In the genomic region with DNA sequence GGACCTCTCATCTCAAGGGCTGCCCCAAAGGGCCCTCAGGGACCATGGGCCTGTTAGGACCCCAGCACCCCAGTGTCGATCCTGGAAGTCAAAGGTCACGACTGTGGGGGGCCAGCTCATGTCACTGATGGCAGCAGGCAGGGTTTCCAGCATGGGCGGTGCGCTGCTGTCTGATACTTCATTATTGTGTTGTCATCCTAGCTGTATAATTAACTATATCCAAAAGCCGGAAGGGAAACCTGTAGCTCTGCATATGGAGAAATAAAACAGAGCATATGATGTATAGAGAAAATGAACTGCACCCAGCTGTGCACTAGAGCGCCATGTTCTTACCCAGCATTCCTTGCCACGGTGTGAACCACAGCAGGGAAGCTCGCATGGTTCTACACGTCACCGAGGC, we compare ENCODE assay signal across 24 cellular contexts.
DNase-seq lines count a peak whose midpoint lies in the region; ATAC-seq, FAIRE-seq and TF ChIP-seq lines count a peak whose summit lies in the region.
"Had no signal": no experiment of that assay in that cellular context is flagged by ENCODE, and none has a peak within 500 bp of the region (broad histone marks: within the 10 kb centered on the region; RNA-seq: fewer than 3 reads in every experiment).

No MANE protein-coding gene starts in this region.

- H3K4me3 Mint-ChIP-seq in progenitor cell of endocrine pancreas (ENCODE audit: low read depth) (no peak overlapping the region), type B pancreatic cell (no peak overlapping the region)
- H3K4me3 Mint-ChIP-seq: CD4-positive, CD25-positive, alpha-beta regulatory T cell; GM23338; H9 had no signal

- peak; percentile 23 for DNase-seq in right atrium auricular region (ENCODE audit: low spot score)
- DNase-seq in left ventricle myocardium inferior, result no peak
- DNase-seq in kidney, result peak; percentile 38
- DNase-seq in progenitor cell of endocrine pancreas (ENCODE audit: low spot score, unreplicated experiment), result peak; percentile 3
- DNase-seq in type B pancreatic cell (ENCODE audit: extremely low spot score, unreplicated experiment), result peak; percentile 49
- DNase-seq in activated CD4-positive, alpha-beta T cell treated with anti-CD3 and anti-CD28 coated beads for 1 hour, result no peak
- DNase-seq: CD4-positive, CD25-positive, alpha-beta regulatory T cell; KBM-7; MV-4-11; NCI-H1105 treated with DMSO at 0.1 percent for 48 hours; NCI-H146; NCI-H1930; NCI-H2107; NCI-H446; NCI-H526; NK-92 treated with Interleukin-12 subunit alpha and Interleukin-12 subunit beta, amount 100 ng/mL, for 24 hours; PC-9 had no signal

- no peak for TF ChIP-seq CTCF in right atrium auricular region (IDR thresholded peaks at IDR 0.05)
- TF ChIP-seq CTCF in left ventricle myocardium inferior (IDR thresholded peaks at IDR 0.05; ENCODE audit: borderline replicate concordance), result no peak
- TF ChIP-seq CTCF in kidney (IDR thresholded peaks at IDR 0.05; ENCODE audit: borderline replicate concordance, extremely low read depth, insufficient read depth), result no peak
- no peak for TF ChIP-seq CTCF in progenitor cell of endocrine pancreas (IDR thresholded peaks at IDR 0.05; ENCODE audit: unreplicated experiment)
- no peak for TF ChIP-seq CTCF in type B pancreatic cell (conservative IDR thresholded peaks at IDR 0.05)

- peaks cover 68% of the 10 kb centered on the region for H3K27me3 Mint-ChIP-seq in progenitor cell of endocrine pancreas
- H3K27me3 Mint-ChIP-seq in type B pancreatic cell, result no peaks in the 10 kb centered on the region
- H3K27me3 Mint-ChIP-seq: CD4-positive, CD25-positive, alpha-beta regulatory T cell had no signal

- H3K36me3 Mint-ChIP-seq in progenitor cell of endocrine pancreas (ENCODE audit: insufficient read depth), result peaks cover 5% of the 10 kb centered on the region
- H3K36me3 Mint-ChIP-seq in type B pancreatic cell, result peaks cover 5% of the 10 kb centered on the region

- H3K4me1 Mint-ChIP-seq in progenitor cell of endocrine pancreas (ENCODE audit: low read depth), result peaks cover 6% of the 10 kb centered on the region
- H3K4me1 Mint-ChIP-seq in type B pancreatic cell (ENCODE audit: unreplicated experiment), result peaks cover 1% of the 10 kb centered on the region
- H3K4me1 Mint-ChIP-seq: GM23338 had no signal

- H3K27me3 ChIP-seq in right atrium auricular region (no peaks in the 10 kb centered on the region), left ventricle myocardium inferior (ENCODE audit: low read depth) (no peaks in the 10 kb centered on the region)
- H3K27me3 ChIP-seq: BLaER1 had no signal

- H3K4me1 ChIP-seq in right atrium auricular region (no peaks in the 10 kb centered on the region), left ventricle myocardium inferior (no peaks in the 10 kb centered on the region), kidney (ENCODE audit: control insufficient read depth in 1 of 2, insufficient read depth in 1 of 2, low read depth in 1 of 2, low read length in 2 of 2) (no peaks in the 10 kb centered on the region)

- FAIRE-seq in kidney (lab: Jason Lieb, UNC), result no peak
- FAIRE-seq: A204.1 had no signal

- H3K36me3 ChIP-seq in right atrium auricular region (no peaks in the 10 kb centered on the region), left ventricle myocardium inferior (peaks cover 26% of the 10 kb centered on the region), kidney (ENCODE audit: control insufficient read depth in 1 of 2, insufficient read depth in 2 of 2, low read length in 2 of 2) (peaks cover 0 to 4% of the 10 kb centered on the region in 2 donors)

- H3K9ac ChIP-seq in kidney (ENCODE audit: low read length in 2 of 2), result no peak overlapping the region
- H3K9ac ChIP-seq: BLaER1 had no signal

- H3K4me3 ChIP-seq in right atrium auricular region (no peak overlapping the region), left ventricle myocardium inferior (no peak overlapping the region), kidney (ENCODE audit: low read length in 2 of 2) (no peak overlapping the region)
- H3K4me3 ChIP-seq: BLaER1, GM23338, PC-9 had no signal

- ATAC-seq in GM21737 (IDR thresholded peaks at IDR 0.05; ENCODE audit: unreplicated experiment) (no peak), HG02759 (IDR thresholded peaks at IDR 0.05; ENCODE audit: unreplicated experiment) (no peak)
- ATAC-seq: Right ventricle myocardium inferior had no signal

- H3K27ac Mint-ChIP-seq in progenitor cell of endocrine pancreas (no peak overlapping the region), type B pancreatic cell (no peak overlapping the region)
- H3K27ac Mint-ChIP-seq: CD4-positive, CD25-positive, alpha-beta regulatory T cell; GM23338; H9 had no signal

- no peaks in the 10 kb centered on the region for H3K9me3 Mint-ChIP-seq in progenitor cell of endocrine pancreas (ENCODE audit: low read depth)
- no peaks in the 10 kb centered on the region for H3K9me3 Mint-ChIP-seq in type B pancreatic cell
- H3K9me3 Mint-ChIP-seq: GM23338, H9 had no signal

- no peaks in the 10 kb centered on the region for H3K9me3 ChIP-seq in right atrium auricular region
- H3K9me3 ChIP-seq in left ventricle myocardium inferior (replicated peaks), result no peaks in the 10 kb centered on the region
- no peaks in the 10 kb centered on the region for H3K9me3 ChIP-seq in kidney (ENCODE audit: control insufficient read depth in 1 of 2, low read length in 2 of 2)
- H3K9me3 ChIP-seq: BLaER1 had no signal

- H3K27ac ChIP-seq in right atrium auricular region, result no peak overlapping the region
- no peak overlapping the region for H3K27ac ChIP-seq in left ventricle myocardium inferior (replicated peaks)
- no peak overlapping the region for H3K27ac ChIP-seq in kidney (ENCODE audit: low read depth in 2 of 2, low read length in 2 of 2)
- H3K27ac ChIP-seq: BLaER1, PC-9 had no signal

- intact Hi-C loops in left ventricle myocardium inferior (cut with micrococcal nuclease) (no loop called here), kidney (cut with DNase I) (no loop called here)

Comparison
In these comparisons a context has a peak if more than half of its experiments do, and no peak if none do; other contexts are left out.
1. DNase-seq: peak in right atrium auricular region (single experiment), kidney (single experiment), progenitor cell of endocrine pancreas (single experiment) and type B pancreatic cell (single experiment); none in left ventricle myocardium inferior (single experiment) and activated CD4-positive, alpha-beta T cell treated with anti-CD3 and anti-CD28 coated beads for 1 hour (single experiment).